ENCODE assay signal across 1 cellular context in genomic region chr11:102727890-102728289, GRCh38.
TF ChIP-seq lines count a peak whose summit lies in the region.

No MANE protein-coding gene starts in this region.

TF ChIP-seq in endothelial cell of umbilical vein, 7 proteins besides CTCF, POLR2A, EP300 and RAD21 (continued from another document):
- TF ChIP-seq JUN (IDR thresholded peaks at IDR 0.05; ENCODE audit: borderline replicate concordance, insufficient read depth, insufficient read length, low read depth) (peak; percentile 87), MAX (IDR thresholded peaks at IDR 0.05; ENCODE audit: insufficient read depth, insufficient read length) (no peak), EZH2 (IDR thresholded peaks at IDR 0.05; ENCODE audit: borderline replicate concordance, low read depth, low read length, severe bottlenecking) (no peak)
TF ChIP-seq in endothelial cell of umbilical vein: peak in this region for 2.
